Comparison of ENCODE assay signal across 39 cellular contexts in genomic region chr3:38706961-38707360, GRCh38. TPM values are rescaled to one million over a fixed set of nuclear protein-coding genes. Genes with fewer than 3 reads are reported as not detected.
"Had no signal": no experiment of that assay in that cellular context is flagged by ENCODE, and none has a peak within 500 bp of the region (broad histone marks: within the 10 kb centered on the region; RNA-seq: fewer than 3 reads in every experiment).

No MANE protein-coding gene starts in this region.

- H3K9me3 ChIP-seq: adrenal gland, ascending aorta, body of pancreas, breast epithelium had no signal

- H3K4me3 Mint-ChIP-seq: activated naive CD4-positive, alpha-beta T cell treated with anti-CD3 and anti-CD28 coated beads for 36 hours; activated naive CD4-positive, alpha-beta T cell treated with anti-CD3 and anti-CD28 coated beads, Interleukin-2, amount 10 ng/mL, durations not matched to agents 7 days and 5 days; activated naive CD4-positive, alpha-beta T cell treated with anti-CD3 and anti-CD28 coated beads, Interleukin-2, amount 50 U/mL, for 24 hours; activated naive CD8-positive, alpha-beta T cell; activated naive CD8-positive, alpha-beta T cell treated with anti-CD3 and anti-CD28 coated beads for 36 hours; activated naive CD8-positive, alpha-beta T cell treated with anti-CD3 and anti-CD28 coated beads, Interleukin-2, amount 10 ng/mL, durations not matched to agents 7 days and 5 days; activated naive CD8-positive, alpha-beta T cell treated with anti-CD3 and anti-CD28 coated beads, Interleukin-2, amount 50 U/mL, for 24 hours; activated T-cell treated with anti-CD3 and anti-CD28 coated beads, Interleukin-2, amount 50 U/mL, for 24 hours; activated T-cell treated with anti-CD3 and anti-CD28 coated beads, Interleukin-2, amount 50 U/mL, for 4 hours; activated T-cell treated with anti-CD3 and anti-CD28 coated beads, Interleukin-2, amount 50 U/mL, for 72 hours; activated T-helper 1 cell treated with anti-CD3 and anti-CD28 coated beads, Interleukin-12 subunit alpha, Interleukin-12 subunit beta, Interleukin-2, Interleukin-4 antibody, amounts not matched to agents 30 ng/mL and 10 ng/mL and 1 ng/mL, durations not matched to agents 14 hours and 24 hours and 36 hours; activated T-helper 17 cell treated with anti-CD3 and anti-CD28 coated beads, Interleukin-2, amount 50 U/mL, for 72 hours; brain; central memory CD8-positive, alpha-beta T cell had no signal

- H3K27ac Mint-ChIP-seq: activated naive CD4-positive, alpha-beta T cell treated with anti-CD3 and anti-CD28 coated beads for 36 hours; activated naive CD4-positive, alpha-beta T cell treated with anti-CD3 and anti-CD28 coated beads, Interleukin-2, amount 10 ng/mL, durations not matched to agents 7 days and 5 days; activated naive CD4-positive, alpha-beta T cell treated with anti-CD3 and anti-CD28 coated beads, Interleukin-2, amount 50 U/mL, for 24 hours; activated naive CD4-positive, alpha-beta T cell treated with anti-CD3 and anti-CD28 coated beads, Interleukin-2, amount 50 U/mL, for 72 hours; activated naive CD8-positive, alpha-beta T cell; activated naive CD8-positive, alpha-beta T cell treated with anti-CD3 and anti-CD28 coated beads for 36 hours; activated naive CD8-positive, alpha-beta T cell treated with anti-CD3 and anti-CD28 coated beads, Interleukin-2, amount 10 ng/mL, durations not matched to agents 7 days and 5 days; activated naive CD8-positive, alpha-beta T cell treated with anti-CD3 and anti-CD28 coated beads, Interleukin-2, amount 50 U/mL, for 24 hours; activated T-cell treated with anti-CD3 and anti-CD28 coated beads, Interleukin-2, amount 50 U/mL, for 24 hours; activated T-cell treated with anti-CD3 and anti-CD28 coated beads, Interleukin-2, amount 50 U/mL, for 72 hours; activated T-helper 17 cell treated with anti-CD3 and anti-CD28 coated beads, Interleukin-2, amount 50 U/mL, for 72 hours; activated T-helper 2 cell treated with anti-CD3 and anti-CD28 coated beads, Interferon-gamma antibody, Interleukin-2, Interleukin-4, amounts not matched to agents 10 μg/mL and 5 μg/mL and 100 μg/mL, durations not matched to agents 14 hours and 24 hours and 36 hours; brain had no signal

- H3K36me3 ChIP-seq: adrenal gland, ascending aorta, brain microvascular endothelial cell, breast epithelium, cardiac muscle cell had no signal

- H3K27me3 ChIP-seq: adrenal gland, ascending aorta, body of pancreas, breast epithelium had no signal

- H3K9me3 Mint-ChIP-seq: activated naive CD4-positive, alpha-beta T cell treated with anti-CD3 and anti-CD28 coated beads for 36 hours; activated naive CD4-positive, alpha-beta T cell treated with anti-CD3 and anti-CD28 coated beads, Interleukin-2, amount 10 ng/mL, durations not matched to agents 7 days and 5 days; activated naive CD4-positive, alpha-beta T cell treated with anti-CD3 and anti-CD28 coated beads, Interleukin-2, amount 50 U/mL, for 24 hours; activated naive CD4-positive, alpha-beta T cell treated with anti-CD3 and anti-CD28 coated beads, Interleukin-2, amount 50 U/mL, for 72 hours; activated naive CD8-positive, alpha-beta T cell treated with anti-CD3 and anti-CD28 coated beads for 36 hours; activated naive CD8-positive, alpha-beta T cell treated with anti-CD3 and anti-CD28 coated beads, Interleukin-2, amount 10 ng/mL, durations not matched to agents 7 days and 5 days; activated naive CD8-positive, alpha-beta T cell treated with anti-CD3 and anti-CD28 coated beads, Interleukin-2, amount 50 U/mL, for 24 hours; activated T-cell treated with anti-CD3 and anti-CD28 coated beads, Interleukin-2, amount 50 U/mL, for 24 hours; activated T-cell treated with anti-CD3 and anti-CD28 coated beads, Interleukin-2, amount 50 U/mL, for 4 hours; activated T-cell treated with anti-CD3 and anti-CD28 coated beads, Interleukin-2, amount 50 U/mL, for 72 hours; activated T-helper 1 cell treated with anti-CD3 and anti-CD28 coated beads, Interleukin-12 subunit alpha, Interleukin-12 subunit beta, Interleukin-2, Interleukin-4 antibody, amounts not matched to agents 30 ng/mL and 10 ng/mL and 1 ng/mL, durations not matched to agents 14 hours and 24 hours and 36 hours; activated T-helper 17 cell treated with anti-CD3 and anti-CD28 coated beads, Interleukin-2, amount 50 U/mL, for 72 hours; activated T-helper 2 cell treated with anti-CD3 and anti-CD28 coated beads, Interferon-gamma antibody, Interleukin-2, Interleukin-4, amounts not matched to agents 10 μg/mL and 5 μg/mL and 100 μg/mL, durations not matched to agents 14 hours and 24 hours and 36 hours; brain; central memory CD8-positive, alpha-beta T cell had no signal

- DNase-seq: activated effector memory CD4-positive, alpha-beta T cell treated with anti-CD3 and anti-CD28 coated beads, Interleukin-2, amount 50 U/mL, for 16 hours; activated effector memory CD4-positive, alpha-beta T cell treated with Interleukin-2 at 50 U/mL for 16 hours; activated gamma-delta T cell; activated gamma-delta T cell treated with Interleukin-2 at 50 U/mL for 16 hours; activated naive CD4-positive, alpha-beta T cell; activated naive CD4-positive, alpha-beta T cell treated with anti-CD3 and anti-CD28 coated beads for 36 hours; activated naive CD4-positive, alpha-beta T cell treated with anti-CD3 and anti-CD28 coated beads, Interleukin-2, amount 10 ng/mL, durations not matched to agents 7 days and 5 days; activated naive CD4-positive, alpha-beta T cell treated with anti-CD3 and anti-CD28 coated beads, Interleukin-2, amount 50 U/mL, for 16 hours; activated naive CD4-positive, alpha-beta T cell treated with Interleukin-2 at 50 U/mL for 16 hours; activated naive CD8-positive, alpha-beta T cell treated with anti-CD3 and anti-CD28 coated beads for 36 hours; activated naive CD8-positive, alpha-beta T cell treated with anti-CD3 and anti-CD28 coated beads, Interleukin-2, amount 10 ng/mL, durations not matched to agents 7 days and 5 days; activated naive CD8-positive, alpha-beta T cell treated with anti-CD3 and anti-CD28 coated beads, Interleukin-2, amount 50 U/mL, for 24 hours; activated T-cell treated with anti-CD3 and anti-CD28 coated beads, Interleukin-2, amount 50 U/mL, for 1 hour; activated T-cell treated with anti-CD3 and anti-CD28 coated beads, Interleukin-2, amount 50 U/mL, for 24 hours; activated T-cell treated with anti-CD3 and anti-CD28 coated beads, Interleukin-2, amount 50 U/mL, for 4 hours; activated T-cell treated with anti-CD3 and anti-CD28 coated beads, Interleukin-2, amount 50 U/mL, for 48 hours; activated T-cell treated with anti-CD3 and anti-CD28 coated beads, Interleukin-2, amount 50 U/mL, for 72 hours; adrenal gland; amniotic stem cell; amygdala; anterior cingulate cortex; aorta; body of pancreas; brain microvascular endothelial cell; caudate nucleus; central memory CD4-positive, alpha-beta T cell; cerebellar nuclear complex had no signal

- H3K4me3 ChIP-seq: adrenal gland, ascending aorta, body of pancreas, breast epithelium, cardiac muscle cell had no signal

- H3K27ac ChIP-seq: adrenal gland, ascending aorta, body of pancreas, brain microvascular endothelial cell, breast epithelium, cardiac muscle cell had no signal

- H3K4me1 ChIP-seq: adrenal gland, ascending aorta, body of pancreas, breast epithelium had no signal

- ATAC-seq: activated naive CD4-positive, alpha-beta T cell treated with anti-CD3 and anti-CD28 coated beads, Interleukin-2, amount 50 U/mL, for 72 hours; activated naive CD8-positive, alpha-beta T cell treated with anti-CD3 and anti-CD28 coated beads, Interleukin-2, amount 50 U/mL, for 24 hours; activated T-cell treated with anti-CD3 and anti-CD28 coated beads, Interleukin-2, amount 50 U/mL, for 4 hours; activated T-cell treated with anti-CD3 and anti-CD28 coated beads, Interleukin-2, amount 50 U/mL, for 72 hours; activated T-helper 17 cell treated with anti-CD3 and anti-CD28 coated beads, Interleukin-2, amount 50 U/mL, for 72 hours; body of pancreas had no signal

- H3K36me3 Mint-ChIP-seq: activated naive CD4-positive, alpha-beta T cell treated with anti-CD3 and anti-CD28 coated beads, Interleukin-2, amount 10 ng/mL, durations not matched to agents 7 days and 5 days; activated naive CD4-positive, alpha-beta T cell treated with anti-CD3 and anti-CD28 coated beads, Interleukin-2, amount 50 U/mL, for 24 hours; activated naive CD4-positive, alpha-beta T cell treated with anti-CD3 and anti-CD28 coated beads, Interleukin-2, amount 50 U/mL, for 72 hours; activated naive CD8-positive, alpha-beta T cell; activated naive CD8-positive, alpha-beta T cell treated with anti-CD3 and anti-CD28 coated beads for 36 hours; activated naive CD8-positive, alpha-beta T cell treated with anti-CD3 and anti-CD28 coated beads, Interleukin-2, amount 10 ng/mL, durations not matched to agents 7 days and 5 days; brain had no signal

- H3K4me1 Mint-ChIP-seq: activated naive CD4-positive, alpha-beta T cell treated with anti-CD3 and anti-CD28 coated beads, Interleukin-2, amount 10 ng/mL, durations not matched to agents 7 days and 5 days; activated naive CD4-positive, alpha-beta T cell treated with anti-CD3 and anti-CD28 coated beads, Interleukin-2, amount 50 U/mL, for 24 hours; activated naive CD8-positive, alpha-beta T cell treated with anti-CD3 and anti-CD28 coated beads for 36 hours; activated naive CD8-positive, alpha-beta T cell treated with anti-CD3 and anti-CD28 coated beads, Interleukin-2, amount 50 U/mL, for 24 hours; activated T-helper 17 cell treated with anti-CD3 and anti-CD28 coated beads, Interleukin-2, amount 50 U/mL, for 72 hours; brain; central memory CD8-positive, alpha-beta T cell had no signal

RNA-seq across cellular contexts. Expression of gene SCN5A, which starts 57.5 kb away (rescaled TPM):
- total RNA-seq: activated T-cell treated with anti-CD3 and anti-CD28 coated beads, Interleukin-2, amount 50 U/mL, for 4 hours; activated T-helper 1 cell treated with anti-CD3 and anti-CD28 coated beads, Interleukin-12 subunit alpha, Interleukin-12 subunit beta, Interleukin-2, Interleukin-4 antibody, amounts not matched to agents 30 ng/mL and 10 ng/mL and 1 ng/mL, durations not matched to agents 14 hours and 24 hours and 36 hours; activated T-helper 2 cell treated with anti-CD3 and anti-CD28 coated beads, Interferon-gamma antibody, Interleukin-2, Interleukin-4, amounts not matched to agents 10 μg/mL and 5 μg/mL and 100 μg/mL, durations not matched to agents 14 hours and 24 hours and 36 hours; bronchial epithelial cell had no signal
